In the genomic region with DNA sequence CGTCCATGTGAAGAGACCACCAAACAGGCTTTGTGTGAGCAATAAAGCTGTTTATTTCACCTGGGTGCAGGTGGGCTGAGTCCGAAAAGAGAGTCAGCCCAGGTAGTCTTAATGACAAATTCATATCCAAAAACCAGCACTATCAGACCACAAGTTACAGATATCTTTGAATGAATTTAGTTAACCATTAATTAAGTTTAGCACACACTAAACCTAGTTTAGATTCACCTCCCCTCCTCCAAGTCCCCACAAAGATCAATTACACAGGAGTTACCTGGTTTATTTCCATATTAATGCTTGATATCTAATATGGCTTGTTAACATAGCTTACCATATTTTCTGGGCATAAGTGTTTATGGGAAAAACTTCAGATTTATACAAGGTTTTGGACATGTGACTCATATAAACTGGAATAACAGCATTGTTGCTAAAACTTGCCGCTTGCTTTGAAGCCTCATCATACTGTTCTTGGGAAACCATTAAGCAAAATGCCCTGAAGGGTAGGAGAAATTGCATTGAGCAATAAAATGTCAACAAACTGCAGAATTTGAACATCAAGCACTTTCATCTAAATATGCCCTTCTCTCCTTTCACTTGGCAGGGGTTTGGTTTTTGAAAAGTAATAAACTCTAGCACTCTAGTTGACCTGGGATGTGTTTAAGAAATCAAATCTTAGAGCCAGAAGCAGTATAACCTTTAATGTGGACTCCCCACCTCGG, we compare ENCODE assay signal across 1 cellular context.
TF ChIP-seq lines count a peak whose summit lies in the region.

No MANE protein-coding gene starts in this region.

TF ChIP-seq in liver, 16 proteins besides CTCF, POLR2A, EP300 and RAD21 (continued from another document):
- peak; percentile 49 for TF ChIP-seq REST (IDR thresholded peaks at IDR 0.05)
